8 cellular contexts compared by ENCODE assay signal in genomic region chr12:94305293-94305957, GRCh38.
A peak's percentile ranks its signal among the peaks of the same experiment; 100 is the strongest.
DNase-seq lines count a peak whose midpoint lies in the region; ATAC-seq and TF ChIP-seq lines count a peak whose summit lies in the region.

No MANE protein-coding gene starts in this region.

- POLR2A ChIA-PET in activated CD4-positive, alpha-beta memory T cell treated with anti-CD3 and anti-CD28 coated beads, Interleukin-2, amount 10 ng/mL, durations not matched to agents 7 days and 5 days (lab: Charles Lee) = interaction anchor here (0.6 to 3.2 kb wide), 22 partner anchors 9 to 1168 kb away, joined by 3 to 24 read pairs (median 3); partner anchors contain the start of genes METAP2 and PLXNC1
- POLR2A ChIA-PET in A673 (lab: Charles Lee; ENCODE audit: low non-redundant PET) = no interaction called here

- H3K14ac ChIP-seq in trophoblast cell (ENCODE audit: low read length) = peak overlapping the region; percentile 60

- H3K9ac ChIP-seq in trophoblast cell (ENCODE audit: low read length) = no peak overlapping the region

- no peak overlapping the region for H3K4ac ChIP-seq in trophoblast cell (ENCODE audit: low read depth, low read length)

- H2BK120ac ChIP-seq in trophoblast cell (ENCODE audit: insufficient read depth, low read length, poor library complexity) = peak overlapping the region; percentile 56

- peak overlapping the region; percentile 45 for H3K4me2 ChIP-seq in trophoblast cell (ENCODE audit: low read length)

- no peak overlapping the region for H4K12ac ChIP-seq in trophoblast cell (ENCODE audit: low read depth, low read length)

- peaks cover 7% of the 10 kb centered on the region for H3K79me1 ChIP-seq in trophoblast cell (ENCODE audit: low read length)

- H3K4me3 ChIP-seq in trophoblast cell (ENCODE audit: low read depth, low read length) (no peak overlapping the region), A673 (ENCODE audit: low read depth, low read length, poor library complexity, severe bottlenecking) (no peak overlapping the region)

- H4K91ac ChIP-seq in trophoblast cell (ENCODE audit: low read depth, low read length) = no peak overlapping the region

- peak overlapping the region; percentile 73 for H2BK12ac ChIP-seq in trophoblast cell (ENCODE audit: low read length)

- peak overlapping the region; percentile 64 for H3K18ac ChIP-seq in trophoblast cell (ENCODE audit: low read length)

- H3K4me1 Mint-ChIP-seq in activated CD4-positive, alpha-beta memory T cell treated with anti-CD3 and anti-CD28 coated beads, Interleukin-2, amount 10 ng/mL, durations not matched to agents 7 days and 5 days = peaks cover 53% of the 10 kb centered on the region

- no peak overlapping the region for H3K23ac ChIP-seq in trophoblast cell (ENCODE audit: low read length)

- peak overlapping the region; percentile 62 for H4K8ac ChIP-seq in trophoblast cell (ENCODE audit: low read depth, low read length)

- H3K27me3 ChIP-seq in trophoblast cell (ENCODE audit: insufficient read depth, low read length) (no peaks in the 10 kb centered on the region), A673 (replicated peaks; ENCODE audit: insufficient read depth, low read depth, low read length, poor library complexity) (no peaks in the 10 kb centered on the region)

- H2AFZ ChIP-seq in trophoblast cell (ENCODE audit: insufficient read depth, low read length, poor library complexity) = no peak overlapping the region

- H3K4me3 Mint-ChIP-seq in activated CD4-positive, alpha-beta memory T cell treated with anti-CD3 and anti-CD28 coated beads, Interleukin-2, amount 10 ng/mL, durations not matched to agents 7 days and 5 days = peak overlapping the region; percentile 12

- no peaks in the 10 kb centered on the region for H3K9me3 Mint-ChIP-seq in activated CD4-positive, alpha-beta memory T cell treated with anti-CD3 and anti-CD28 coated beads, Interleukin-2, amount 10 ng/mL, durations not matched to agents 7 days and 5 days

- ATAC-seq in GM18520 (IDR thresholded peaks at IDR 0.05; ENCODE audit: unreplicated experiment) = peak; percentile 31
- ATAC-seq in HG03039 (IDR thresholded peaks at IDR 0.05; ENCODE audit: unreplicated experiment) = peak; percentile 55

- H3K27me3 Mint-ChIP-seq in activated CD4-positive, alpha-beta memory T cell treated with anti-CD3 and anti-CD28 coated beads, Interleukin-2, amount 10 ng/mL, durations not matched to agents 7 days and 5 days = no peaks in the 10 kb centered on the region

- H3K79me2 ChIP-seq in trophoblast cell (ENCODE audit: control insufficient read depth, insufficient read depth, low read length, poor library complexity) = no peaks in the 10 kb centered on the region

- peak overlapping the region; percentile 78 for H2BK5ac ChIP-seq in trophoblast cell (ENCODE audit: low read depth, low read length, poor library complexity)

- DNase-seq in activated CD4-positive, alpha-beta memory T cell treated with anti-CD3 and anti-CD28 coated beads, Interleukin-2, amount 10 ng/mL, durations not matched to agents 7 days and 5 days = peak; percentile 76
- DNase-seq in trophoblast cell (no peak), SW480 (ENCODE audit: low spot score) (no peak), NCI-H1436 treated with DMSO at 0.1 percent for 48 hours (lab: John Stamatoyannopoulos, UW) (no peak), cortex of kidney (lab: John Stamatoyannopoulos, UW) (no peak), A673 (ENCODE audit: low spot score) (no peak)

- H3K36me3 ChIP-seq in trophoblast cell (ENCODE audit: control insufficient read depth in 1 of 2, insufficient read depth in 2 of 2, low read length in 2 of 2) (no peaks in the 10 kb centered on the region), A673 (ENCODE audit: insufficient read depth, low read length, poor library complexity, severe bottlenecking) (peaks cover 9% of the 10 kb centered on the region)

- no peak for TF ChIP-seq CTCF in A673 (conservative IDR thresholded peaks at IDR 0.05; ENCODE audit: low read depth, low read length)

- H3K36me3 Mint-ChIP-seq in activated CD4-positive, alpha-beta memory T cell treated with anti-CD3 and anti-CD28 coated beads, Interleukin-2, amount 10 ng/mL, durations not matched to agents 7 days and 5 days (ENCODE audit: low read depth) = peaks cover 81% of the 10 kb centered on the region

- CTCF ChIA-PET in activated CD4-positive, alpha-beta memory T cell treated with anti-CD3 and anti-CD28 coated beads, Interleukin-2, amount 10 ng/mL, durations not matched to agents 7 days and 5 days (lab: Charles Lee) = interaction anchor here (0.7 to 1.7 kb wide), 3 partner anchors 156 to 314 kb away, joined by 3 to 6 read pairs (median 4); no protein-coding TSS in a partner anchor
- CTCF ChIA-PET in A673 (lab: Charles Lee) = no interaction called here

- BruUV-seq in A673 (replicated peaks; lab: Mats Ljungman, UMichigan) = no TSS peak

- H3K9me3 ChIP-seq in trophoblast cell (ENCODE audit: insufficient read depth, low read depth, low read length) (no peaks in the 10 kb centered on the region), A673 (ENCODE audit: low read depth, low read length, poor library complexity, severe bottlenecking) (no peaks in the 10 kb centered on the region)

- H3K4me1 ChIP-seq in trophoblast cell (ENCODE audit: control insufficient read depth in 1 of 2, insufficient read depth in 2 of 2, low read length in 2 of 2) = peaks cover 5 to 11% of the 10 kb centered on the region in 2 experiments
- no peaks in the 10 kb centered on the region for H3K4me1 ChIP-seq in A673 (ENCODE audit: insufficient read depth, low read length, poor library complexity, severe bottlenecking)

- WGBS in trophoblast cell (ENCODE audit: extremely low coverage, insufficient coverage, insufficient read length) = no CpG with 5 or more reads among the region's 7 CpGs

- intact Hi-C loops in A673 (cut with micrococcal nuclease; ENCODE audit: unreplicated experiment) = no loop called here

- H3K27ac ChIP-seq in trophoblast cell (ENCODE audit: low read depth, low read length) (peak overlapping the region; percentile 83), A673 (ENCODE audit: low read depth, low read length, poor library complexity, severe bottlenecking) (no peak overlapping the region)

- peak overlapping the region; percentile 73 for H3K27ac Mint-ChIP-seq in activated CD4-positive, alpha-beta memory T cell treated with anti-CD3 and anti-CD28 coated beads, Interleukin-2, amount 10 ng/mL, durations not matched to agents 7 days and 5 days

- H2AK5ac ChIP-seq in trophoblast cell (ENCODE audit: low read length) = no peak overlapping the region
